In the genomic region with DNA sequence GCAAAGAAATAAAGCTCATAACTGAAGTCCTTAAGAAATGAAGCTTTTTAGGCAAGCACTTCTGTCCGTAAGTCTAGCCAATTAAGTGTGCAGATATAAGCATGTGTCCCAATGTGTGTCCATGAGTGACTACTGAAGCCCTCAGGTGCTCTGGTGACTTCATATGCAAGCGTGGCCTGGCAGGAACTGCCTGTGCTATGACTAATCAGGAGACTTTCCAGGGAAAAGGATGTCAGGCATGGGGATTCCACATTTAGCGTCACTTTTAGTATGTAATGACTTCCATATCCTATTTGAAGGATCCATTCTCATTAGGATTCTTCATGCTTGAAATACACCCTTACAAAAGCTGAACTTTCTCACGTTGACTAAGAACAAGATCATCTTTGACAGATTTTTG, we compare ENCODE assay signal across 11 cellular contexts.
DNase-seq lines count a peak whose midpoint lies in the region; ATAC-seq and TF ChIP-seq lines count a peak whose summit lies in the region.
"Had no signal": no experiment of that assay in that cellular context is flagged by ENCODE, and none has a peak within 500 bp of the region (broad histone marks: within the 10 kb centered on the region; RNA-seq: fewer than 3 reads in every experiment).

No MANE protein-coding gene starts in this region.

- no peaks in the 10 kb centered on the region for H3K9me2 ChIP-seq in PC-9 (ENCODE audit: insufficient read depth)

- POLR2A ChIA-PET in PC-9 (lab: Charles Lee; ENCODE audit: unreplicated experiment) = no interaction called here

- peak; percentile 64 for DNase-seq in AG20443 (ENCODE audit: low spot score)
- peak; percentile 23 for DNase-seq in HPDE6-E6E7 (ENCODE audit: extremely low spot score)
- DNase-seq in T1000 (lab: John Stamatoyannopoulos, UW) = peak; percentile 41
- peak; percentile 51 for DNase-seq in iPS-NIHi7 (ENCODE audit: extremely low spot score)
- DNase-seq in osteocyte (ENCODE audit: extremely low spot score, unreplicated experiment) = no peak
- no peak for DNase-seq in PC-9
- DNase-seq in mesenteric fat pad (ENCODE audit: low spot score) = no peak
- DNase-seq: adrenal gland, NCI-H526, right lobe of liver had no signal

- no peaks in the 10 kb centered on the region for H3K9me3 Mint-ChIP-seq in osteocyte (ENCODE audit: unreplicated experiment)

- no peaks in the 10 kb centered on the region; the same call in 1 of the 2 replicates for H3K9me3 ChIP-seq in PC-9 (ENCODE audit: insufficient read depth, low read depth)
- H3K9me3 ChIP-seq: adrenal gland, right lobe of liver had no signal

- no peaks in the 10 kb centered on the region for H3K79me2 ChIP-seq in PC-9 (ENCODE audit: low read depth)

- H3K36me3 Mint-ChIP-seq in osteocyte (ENCODE audit: unreplicated experiment) = no peaks in the 10 kb centered on the region

- no peak overlapping the region for H3K27ac ChIP-seq in PC-9
- H3K27ac ChIP-seq: adrenal gland, right lobe of liver had no signal

- peaks cover 18% of the 10 kb centered on the region for H3K4me1 Mint-ChIP-seq in osteocyte (ENCODE audit: unreplicated experiment)

- intact Hi-C loops in PC-9 (cut with micrococcal nuclease; ENCODE audit: unreplicated experiment) = no loop called here

- no peak overlapping the region for H3K27ac Mint-ChIP-seq in osteocyte (ENCODE audit: unreplicated experiment)

- no peak overlapping the region for H2AFZ ChIP-seq in PC-9

- no peaks in the 10 kb centered on the region for H4K20me1 ChIP-seq in PC-9 (ENCODE audit: insufficient read depth)

- H3K27me3 ChIP-seq in PC-9 (ENCODE audit: insufficient read depth, low read depth) = no peaks in the 10 kb centered on the region
- H3K27me3 ChIP-seq: adrenal gland, right lobe of liver had no signal

- TF ChIP-seq CTCF in osteocyte (IDR thresholded peaks at IDR 0.05) (no peak), PC-9 (conservative IDR thresholded peaks at IDR 0.05) (no peak)

- H3K27me3 Mint-ChIP-seq in osteocyte (ENCODE audit: unreplicated experiment) = no peaks in the 10 kb centered on the region

- H3K36me3 ChIP-seq in PC-9 (ENCODE audit: low read depth) = no peaks in the 10 kb centered on the region
- H3K36me3 ChIP-seq: adrenal gland, right lobe of liver had no signal

- no peak overlapping the region for H3K4me3 Mint-ChIP-seq in osteocyte (ENCODE audit: unreplicated experiment)

- H3K4me1 ChIP-seq in PC-9 (replicated peaks; ENCODE audit: insufficient read depth) = no peaks in the 10 kb centered on the region
- H3K4me1 ChIP-seq: adrenal gland had no signal

- CTCF ChIA-PET in PC-9 (lab: Charles Lee) = interaction anchor here (0.7 kb wide), 1 partner anchor 636 kb away, joined by 11 read pairs; no protein-coding TSS in a partner anchor

- no peak overlapping the region for H3K4me2 ChIP-seq in PC-9

- H3K4me3 ChIP-seq in PC-9 = no peak overlapping the region
- H3K4me3 ChIP-seq: adrenal gland, right lobe of liver had no signal

- no peak for ATAC-seq in HG03342 (IDR thresholded peaks at IDR 0.05; ENCODE audit: unreplicated experiment)

- no TSS peak for BruUV-seq in PC-9 (replicated peaks; lab: Mats Ljungman, UMichigan)

- H3F3A ChIP-seq in PC-9 (ENCODE audit: insufficient read depth, low read depth) = no peaks in the 10 kb centered on the region

Comparison
In these comparisons a context has a peak if more than half of its experiments do, and no peak if none do; other contexts are left out.
1. DNase-seq: peak in AG20443 (single experiment), HPDE6-E6E7 (single experiment), T1000 (single experiment) and iPS-NIHi7 (single experiment); none in osteocyte (single experiment), PC-9 (0 of 2) and mesenteric fat pad (single experiment).